Comparison of ENCODE assay signal across 16 cellular contexts in genomic region chr22:19045094-19045493, GRCh38.
DNase-seq lines count a peak whose midpoint lies in the region; ATAC-seq and TF ChIP-seq lines count a peak whose summit lies in the region.
"Had no signal": no experiment of that assay in that cellular context is flagged by ENCODE, and none has a peak within 500 bp of the region (broad histone marks: within the 10 kb centered on the region; RNA-seq: fewer than 3 reads in every experiment).

No MANE protein-coding gene starts in this region.

- H3K9me3 Mint-ChIP-seq in central memory CD8-positive, alpha-beta T cell: no peaks in the 10 kb centered on the region
- H3K9me3 Mint-ChIP-seq: CD8-positive, alpha-beta memory T cell had no signal

- POLR2A ChIA-PET in HEK293T (lab: Yijun Ruan, JAX): no interaction called here

- no peaks in the 10 kb centered on the region for H3K4me1 Mint-ChIP-seq in central memory CD8-positive, alpha-beta T cell
- H3K4me1 Mint-ChIP-seq: CD8-positive, alpha-beta memory T cell had no signal

- ATAC-seq in central memory CD8-positive, alpha-beta T cell (replicated peaks; ENCODE audit: extremely low read depth, poor library complexity, severe bottlenecking): no peak
- ATAC-seq in GM18519 (IDR thresholded peaks at IDR 0.05; ENCODE audit: low FRiP score, unreplicated experiment): no peak

- DNase-seq in DMS53 (lab: John Stamatoyannopoulos, UW) (peak; percentile 19), DMS53 treated with DMSO at 0.1 percent for 48 hours (lab: John Stamatoyannopoulos, UW; ENCODE audit: unreplicated experiment) (no peak), mucosa of gallbladder (ENCODE audit: low spot score) (peak; percentile 42), H7 (no peak), HEK293T (ENCODE audit: extremely low spot score) (no peak)
- DNase-seq in central memory CD8-positive, alpha-beta T cell (ENCODE audit: low spot score in 2 of 2): no peak
- DNase-seq: AML-193; Caco-2; CD8-positive, alpha-beta memory T cell; DMS79 treated with DMSO at 0.1 percent for 48 hours; EL; GDM1; HCEC 1CT; KG1 had no signal

- H3K27me3 ChIP-seq in H7 (ENCODE audit: control insufficient read depth, insufficient read depth, low read length): no peaks in the 10 kb centered on the region
- H3K27me3 ChIP-seq: BLaER1 had no signal

- H3K4me3 Mint-ChIP-seq in central memory CD8-positive, alpha-beta T cell: no peak overlapping the region
- H3K4me3 Mint-ChIP-seq: CD8-positive, alpha-beta memory T cell had no signal

- H3K4me3 ChIP-seq in H7 (ENCODE audit: insufficient read depth, low read depth, low read length): no peak overlapping the region
- H3K4me3 ChIP-seq: BLaER1 had no signal

- H3K36me3 ChIP-seq in H7 (replicated peaks; ENCODE audit: control insufficient read depth, insufficient read depth, low read length): peaks cover 38% of the 10 kb centered on the region

- peaks cover 54% of the 10 kb centered on the region for H3K36me3 Mint-ChIP-seq in central memory CD8-positive, alpha-beta T cell (ENCODE audit: insufficient read depth)

- H3K27me3 Mint-ChIP-seq in central memory CD8-positive, alpha-beta T cell: no peaks in the 10 kb centered on the region

- peak overlapping the region; percentile 41 for H3K27ac Mint-ChIP-seq in central memory CD8-positive, alpha-beta T cell (ENCODE audit: low read depth)

- CTCF ChIA-PET in HEK293T (lab: Yijun Ruan, JAX): no interaction called here

TF ChIP-seq in HEK293T, 16 proteins besides CTCF, POLR2A, EP300 and RAD21:
- TF ChIP-seq CTBP1 (IDR thresholded peaks at IDR 0.05; ENCODE audit: borderline replicate concordance) (no peak), TARDBP (IDR thresholded peaks at IDR 0.05) (no peak), FOXA1 (IDR thresholded peaks at IDR 0.05) (no peak), L3MBTL2 (conservative IDR thresholded peaks at IDR 0.05) (no peak), PKNOX1 (IDR thresholded peaks at IDR 0.05) (no peak), NFRKB (IDR thresholded peaks at IDR 0.05) (no peak), FOXK2 (IDR thresholded peaks at IDR 0.05) (no peak), SP1 (IDR thresholded peaks at IDR 0.05) (no peak), SUZ12 (IDR thresholded peaks at IDR 0.05) (no peak)

Comparison
In these comparisons a context has a peak if more than half of its experiments do, and no peak if none do; other contexts are left out.
1. DNase-seq: peak in DMS53 (single experiment) and mucosa of gallbladder (single experiment); none in DMS53 treated with DMSO at 0.1 percent for 48 hours (single experiment), central memory CD8-positive, alpha-beta T cell (0 of 2), H7 (single experiment) and HEK293T (single experiment).